ENCODE assay signal across 8 cellular contexts in genomic region chr20:35953411-35954199, GRCh38. TPM values are rescaled to one million over a fixed set of nuclear protein-coding genes. Genes with fewer than 3 reads are reported as not detected.
DNase-seq lines count a peak whose midpoint lies in the region; ATAC-seq and TF ChIP-seq lines count a peak whose summit lies in the region.

No MANE protein-coding gene starts in this region.

- H3K36me3 ChIP-seq in breast epithelium, result no peaks in the 10 kb centered on the region

- H3K4me1 ChIP-seq in breast epithelium, result peaks cover 4 to 12% of the 10 kb centered on the region in 2 donors

- H3K9me3 ChIP-seq in breast epithelium, result no peaks in the 10 kb centered on the region

- H3K27me3 ChIP-seq in breast epithelium, result no peaks in the 10 kb centered on the region

- TF ChIP-seq CTCF in WTC11 (IDR thresholded peaks at IDR 0.05) (no peak), breast epithelium (IDR thresholded peaks at IDR 0.05) (no peak)

- H3K36me3 Mint-ChIP-seq in WTC11, result peaks cover 5% of the 10 kb centered on the region; the same call in 1 of the 2 replicates

- H3K4me3 Mint-ChIP-seq in WTC11, result peak overlapping the region; percentile 98

- DNase-seq in COLO668 (lab: John Stamatoyannopoulos, UW; ENCODE audit: unreplicated experiment) (peak; percentile 72), WTC11 (ENCODE audit: low spot score) (peak; percentile 54), breast epithelium (ENCODE audit: low spot score in 2 of 2) (peak; percentile 27 to 61), islet precursor cell (peak; percentile 73), NCI-H226 (no peak)
- peak; percentile 35 to 53 (median 47) for DNase-seq in stimulated activated CD4-positive, alpha-beta T cell treated with anti-CD3 and anti-CD28 coated beads, Interleukin-1b, Interleukin-23, amount 100 ng/mL, for 24 hours (ENCODE audit: low read depth in 4 of 4, low spot score in 1 of 4)

- no peaks in the 10 kb centered on the region for H3K9me3 Mint-ChIP-seq in WTC11

- intact Hi-C loops in breast epithelium (cut with DNase I; ENCODE audit: low total_unique reads), result no loop called here

- H3K27ac Mint-ChIP-seq in WTC11, result peak overlapping the region; percentile 99

- CTCF ChIA-PET in WTC11 (lab: Charles Lee), result interaction anchor here (0.6 to 4.6 kb wide), 58 partner anchors 10 to 502 kb away, joined by 3 to 103 read pairs (median 6); partner anchors contain the start of genes CNBD2, CPNE1, ERGIC3 and RBM12

- peaks cover 10% of the 10 kb centered on the region for H3K4me1 Mint-ChIP-seq in WTC11

- no peak for TF ChIP-seq EP300 in Ishikawa (IDR thresholded peaks at IDR 0.05; ENCODE audit: borderline replicate concordance)

- peak overlapping the region; percentile 95 to 96 (median 95) for H3K4me3 ChIP-seq in breast epithelium

- no peak for TF ChIP-seq POLR2A in breast epithelium (IDR thresholded peaks at IDR 0.05)

- no peaks in the 10 kb centered on the region for H3K27me3 Mint-ChIP-seq in WTC11 (ENCODE audit: low read depth)

- peak overlapping the region; percentile 98 to 99 for H3K27ac ChIP-seq in breast epithelium

- POLR2A ChIA-PET in WTC11 (lab: Charles Lee), result interaction anchor here (0.6 to 2.4 kb wide), 20 partner anchors 14 to 1294 kb away, joined by 3 to 30 read pairs (median 4); partner anchors contain the start of genes CEP250, CNBD2, ERGIC3 and NFS1

- ATAC-seq in GM21515 (IDR thresholded peaks at IDR 0.05; ENCODE audit: unreplicated experiment) (peak; percentile 24), WTC11 (peak; percentile 2)

- no peak for TF ChIP-seq RAD21 in Ishikawa (IDR thresholded peaks at IDR 0.05; ENCODE audit: low read depth)

TF ChIP-seq in Ishikawa, 13 proteins besides CTCF, POLR2A, EP300 and RAD21:
- TF ChIP-seq ZBTB7A (IDR thresholded peaks at IDR 0.05; ENCODE audit: low read depth), result 0 out of 2 replicates have a peak, but pooled peaks have one; percentile 49
- no peak for TF ChIP-seq TCF12 (IDR thresholded peaks at IDR 0.05; ENCODE audit: low read depth)
- TF ChIP-seq TEAD4 (IDR thresholded peaks at IDR 0.05), result no peak
- TF ChIP-seq, protein P1, sequence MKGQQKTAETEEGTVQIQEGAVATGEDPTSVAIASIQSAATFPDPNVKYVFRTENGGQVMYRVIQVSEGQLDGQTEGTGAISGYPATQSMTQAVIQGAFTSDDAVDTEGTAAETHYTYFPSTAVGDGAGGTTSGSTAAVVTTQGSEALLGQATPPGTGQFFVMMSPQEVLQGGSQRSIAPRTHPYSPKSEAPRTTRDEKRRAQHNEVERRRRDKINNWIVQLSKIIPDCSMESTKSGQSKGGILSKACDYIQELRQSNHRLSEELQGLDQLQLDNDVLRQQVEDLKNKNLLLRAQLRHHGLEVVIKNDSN (IDR thresholded peaks at IDR 0.05), result no peak

TF ChIP-seq in WTC11, 78 proteins besides CTCF, POLR2A, EP300 and RAD21 (continues in another document):
- no peak for TF ChIP-seq FOXK1 (CRISPR knock-in tag; IDR thresholded peaks at IDR 0.05)
- TF ChIP-seq TEAD1 (CRISPR knock-in tag; IDR thresholded peaks at IDR 0.05), result no peak
- TF ChIP-seq AFF4 (CRISPR knock-in tag; IDR thresholded peaks at IDR 0.05; ENCODE audit: borderline replicate concordance), result 0 out of 2 replicates have a peak, but pooled peaks have one; percentile 0
- no peak for TF ChIP-seq ZNF232 (CRISPR knock-in tag; IDR thresholded peaks at IDR 0.05)
- no peak for TF ChIP-seq RORB (CRISPR knock-in tag; IDR thresholded peaks at IDR 0.05)
- TF ChIP-seq ATF1 (CRISPR knock-in tag; IDR thresholded peaks at IDR 0.05), result peak; percentile 70; the same call in 1 of the 2 replicates
- TF ChIP-seq ZBTB21 (CRISPR knock-in tag; IDR thresholded peaks at IDR 0.05; ENCODE audit: borderline replicate concordance), result no peak
- TF ChIP-seq, protein P2, sequence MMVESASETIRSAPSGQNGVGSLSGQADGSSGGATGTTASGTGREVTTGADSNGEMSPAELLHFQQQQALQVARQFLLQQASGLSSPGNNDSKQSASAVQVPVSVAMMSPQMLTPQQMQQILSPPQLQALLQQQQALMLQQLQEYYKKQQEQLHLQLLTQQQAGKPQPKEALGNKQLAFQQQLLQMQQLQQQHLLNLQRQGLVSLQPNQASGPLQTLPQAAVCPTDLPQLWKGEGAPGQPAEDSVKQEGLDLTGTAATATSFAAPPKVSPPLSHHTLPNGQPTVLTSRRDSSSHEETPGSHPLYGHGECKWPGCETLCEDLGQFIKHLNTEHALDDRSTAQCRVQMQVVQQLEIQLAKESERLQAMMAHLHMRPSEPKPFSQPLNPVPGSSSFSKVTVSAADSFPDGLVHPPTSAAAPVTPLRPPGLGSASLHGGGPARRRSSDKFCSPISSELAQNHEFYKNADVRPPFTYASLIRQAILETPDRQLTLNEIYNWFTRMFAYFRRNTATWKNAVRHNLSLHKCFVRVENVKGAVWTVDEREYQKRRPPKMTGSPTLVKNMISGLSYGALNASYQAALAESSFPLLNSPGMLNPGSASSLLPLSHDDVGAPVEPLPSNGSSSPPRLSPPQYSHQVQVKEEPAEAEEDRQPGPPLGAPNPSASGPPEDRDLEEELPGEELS (CRISPR knock-in tag; IDR thresholded peaks at IDR 0.05), result peak; percentile 36; the same call in 1 of the 2 replicates
- TF ChIP-seq CREM (CRISPR knock-in tag; IDR thresholded peaks at IDR 0.05), result 0 out of 2 replicates have a peak, but pooled peaks have one; percentile 21
- no peak for TF ChIP-seq ETV6 (CRISPR knock-in tag; IDR thresholded peaks at IDR 0.05)
- TF ChIP-seq ZNF121 (CRISPR knock-in tag; IDR thresholded peaks at IDR 0.05), result no peak
- TF ChIP-seq, protein P3, sequence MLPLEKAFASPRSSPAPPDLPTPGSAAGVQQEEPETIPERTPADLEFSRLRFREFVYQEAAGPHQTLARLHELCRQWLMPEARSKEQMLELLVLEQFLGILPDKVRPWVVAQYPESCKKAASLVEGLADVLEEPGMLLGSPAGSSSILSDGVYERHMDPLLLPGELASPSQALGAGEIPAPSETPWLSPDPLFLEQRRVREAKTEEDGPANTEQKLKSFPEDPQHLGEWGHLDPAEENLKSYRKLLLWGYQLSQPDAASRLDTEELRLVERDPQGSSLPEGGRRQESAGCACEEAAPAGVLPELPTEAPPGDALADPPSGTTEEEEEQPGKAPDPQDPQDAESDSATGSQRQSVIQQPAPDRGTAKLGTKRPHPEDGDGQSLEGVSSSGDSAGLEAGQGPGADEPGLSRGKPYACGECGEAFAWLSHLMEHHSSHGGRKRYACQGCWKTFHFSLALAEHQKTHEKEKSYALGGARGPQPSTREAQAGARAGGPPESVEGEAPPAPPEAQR (CRISPR knock-in tag; IDR thresholded peaks at IDR 0.05), result no peak
- no peak for TF ChIP-seq SP1 (CRISPR knock-in tag; conservative IDR thresholded peaks at IDR 0.05)
- TF ChIP-seq, protein P1 (CRISPR knock-in tag; IDR thresholded peaks at IDR 0.05), result peak; percentile 59
- TF ChIP-seq, protein P4, sequence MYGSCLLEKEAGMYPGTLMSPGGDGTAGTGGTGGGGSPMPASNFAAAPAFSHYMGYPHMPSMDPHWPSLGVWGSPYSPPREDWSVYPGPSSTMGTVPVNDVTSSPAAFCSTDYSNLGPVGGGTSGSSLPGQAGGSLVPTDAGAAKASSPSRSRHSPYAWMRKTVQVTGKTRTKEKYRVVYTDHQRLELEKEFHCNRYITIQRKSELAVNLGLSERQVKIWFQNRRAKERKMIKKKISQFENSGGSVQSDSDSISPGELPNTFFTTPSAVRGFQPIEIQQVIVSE (CRISPR knock-in tag; IDR thresholded peaks at IDR 0.05; ENCODE audit: borderline replicate concordance), result no peak
- no peak for TF ChIP-seq ZNF396 (CRISPR knock-in tag; IDR thresholded peaks at IDR 0.05; ENCODE audit: borderline replicate concordance)
- no peak for TF ChIP-seq GTF2I (CRISPR knock-in tag; conservative IDR thresholded peaks at IDR 0.05)
- TF ChIP-seq, protein P5, sequence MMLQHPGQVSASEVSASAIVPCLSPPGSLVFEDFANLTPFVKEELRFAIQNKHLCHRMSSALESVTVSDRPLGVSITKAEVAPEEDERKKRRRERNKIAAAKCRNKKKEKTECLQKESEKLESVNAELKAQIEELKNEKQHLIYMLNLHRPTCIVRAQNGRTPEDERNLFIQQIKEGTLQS (CRISPR knock-in tag; conservative IDR thresholded peaks at IDR 0.05), result no peak
- no peak for TF ChIP-seq GRHL2 (CRISPR knock-in tag; IDR thresholded peaks at IDR 0.05; ENCODE audit: insufficient replicate concordance, severe bottlenecking)

RNA-seq across cellular contexts. Expression of gene SCAND1, which starts 0.7 kb away (rescaled TPM):
- total RNA-seq in WTC11 (2021), result 94.2 to 103 TPM (median 94.6 TPM) in 3 replicates
- 100 to 1,000 TPM in 1 of 3 donors, 10 to 100 TPM in 2; 87.5 to 103 (median 89.6) TPM for total RNA-seq in breast epithelium

RNA-seq across cellular contexts. Expression of gene CNBD2, which starts 14.8 kb away (rescaled TPM):
- total RNA-seq in WTC11 (2021) (2.2 to 3.8 TPM (median 2.9 TPM) in 3 replicates), breast epithelium (1 to 10 TPM; 2.2 to 6.7 (median 2.3) TPM)
